ENCODE assay signal across 30 cellular contexts in genomic region chr6:35519313-35520015, GRCh38. TPM values are rescaled to one million over a fixed set of nuclear protein-coding genes. Genes with fewer than 3 reads are reported as not detected.
"Had no signal": no experiment of that assay in that cellular context is flagged by ENCODE, and none has a peak within 500 bp of the region (broad histone marks: within the 10 kb centered on the region; RNA-seq: fewer than 3 reads in every experiment).

No MANE protein-coding gene starts in this region.

- H3K27me3 Mint-ChIP-seq: activated naive CD4-positive, alpha-beta T cell treated with anti-CD3 and anti-CD28 coated beads, Interleukin-2, amount 50 U/mL, for 24 hours had no signal

- FAIRE-seq: endothelial cell of umbilical vein had no signal

- H3K27ac Mint-ChIP-seq: activated CD8-positive, alpha-beta T cell treated with anti-CD3 and anti-CD28 coated beads, Interleukin-2, amount 10 ng/mL, durations not matched to agents 7 days and 5 days; activated naive CD4-positive, alpha-beta T cell treated with anti-CD3 and anti-CD28 coated beads, Interleukin-2, amount 50 U/mL, for 24 hours; activated T-helper 1 cell treated with anti-CD3 and anti-CD28 coated beads, Interleukin-12 subunit alpha, Interleukin-12 subunit beta, Interleukin-2, Interleukin-4 antibody, amounts not matched to agents 30 ng/mL and 10 ng/mL and 1 ng/mL, durations not matched to agents 14 hours and 24 hours and 36 hours; effector memory CD8-positive, alpha-beta T cell; natural killer cell; stimulated activated memory B cell treated with anti-CD40 and anti-IgM and Interleukin-4, amounts not matched to agents 10 μg/mL and 1 μg/mL and 100 μg/mL, for 72 hours had no signal

- H3K4me1 Mint-ChIP-seq: stimulated activated memory B cell treated with anti-CD40 and anti-IgM and Interleukin-4, amounts not matched to agents 10 μg/mL and 1 μg/mL and 100 μg/mL, for 72 hours had no signal

- H3K36me3 Mint-ChIP-seq: activated naive CD4-positive, alpha-beta T cell treated with anti-CD3 and anti-CD28 coated beads, Interleukin-2, amount 50 U/mL, for 24 hours; natural killer cell; stimulated activated memory B cell treated with anti-CD40 and anti-IgM and Interleukin-4, amounts not matched to agents 10 μg/mL and 1 μg/mL and 100 μg/mL, for 72 hours had no signal

- H3K9me3 Mint-ChIP-seq: activated naive CD4-positive, alpha-beta T cell treated with anti-CD3 and anti-CD28 coated beads, Interleukin-2, amount 50 U/mL, for 24 hours; activated T-helper 1 cell treated with anti-CD3 and anti-CD28 coated beads, Interleukin-12 subunit alpha, Interleukin-12 subunit beta, Interleukin-2, Interleukin-4 antibody, amounts not matched to agents 30 ng/mL and 10 ng/mL and 1 ng/mL, durations not matched to agents 14 hours and 24 hours and 36 hours; effector memory CD8-positive, alpha-beta T cell; natural killer cell; stimulated activated memory B cell treated with anti-CD40 and anti-IgM and Interleukin-4, amounts not matched to agents 10 μg/mL and 1 μg/mL and 100 μg/mL, for 72 hours had no signal

- H3K9me3 ChIP-seq: body of pancreas, esophagus squamous epithelium, gastroesophageal sphincter, left ventricle myocardium inferior, neutrophil, ovary, prostate gland, testis, upper lobe of right lung had no signal

- H3K4me3 ChIP-seq: body of pancreas, esophagus squamous epithelium, gastroesophageal sphincter, left ventricle myocardium inferior, ovary, prostate gland, skin epidermis, testis, upper lobe of right lung had no signal

- ATAC-seq: activated CD8-positive, alpha-beta T cell treated with anti-CD3 and anti-CD28 coated beads, Interleukin-2, amount 10 ng/mL, durations not matched to agents 7 days and 5 days; body of pancreas; effector memory CD8-positive, alpha-beta T cell; gastroesophageal sphincter; natural killer cell; stimulated activated memory B cell treated with anti-CD40 and anti-IgM and Interleukin-4, amounts not matched to agents 10 μg/mL and 1 μg/mL and 100 μg/mL, for 72 hours; upper lobe of right lung had no signal

- H3K27ac ChIP-seq: body of pancreas, esophagus squamous epithelium, gastroesophageal sphincter, left ventricle myocardium inferior, neutrophil, ovary, prostate gland, skin epidermis, testis, upper lobe of right lung had no signal

- DNase-seq: activated CD4-positive, alpha-beta T cell treated with anti-CD3 and anti-CD28 coated beads for 1 hour; activated CD4-positive, alpha-beta T cell treated with anti-CD3 and anti-CD28 coated beads, Interleukin-2, amount 50 U/mL, for 1 hour; activated CD8-positive, alpha-beta T cell treated with anti-CD3 and anti-CD28 coated beads, Interleukin-2, amount 10 ng/mL, durations not matched to agents 7 days and 5 days; activated gamma-delta T cell; anterior cingulate cortex; body of pancreas; caudate nucleus; effector memory CD8-positive, alpha-beta T cell; esophagus squamous epithelium; head of caudate nucleus; hypothalamus; left ventricle myocardium inferior; midbrain; natural killer cell; ovary; stimulated activated CD4-positive, alpha-beta T cell treated with anti-CD3 and anti-CD28 coated beads, Interleukin-1b, Interleukin-23, amount 100 ng/mL, for 48 hours; T-helper 1 cell; T-helper 9 cell; testis; upper lobe of right lung had no signal

- H3K4me3 Mint-ChIP-seq: activated CD8-positive, alpha-beta T cell treated with anti-CD3 and anti-CD28 coated beads, Interleukin-2, amount 10 ng/mL, durations not matched to agents 7 days and 5 days; activated naive CD4-positive, alpha-beta T cell treated with anti-CD3 and anti-CD28 coated beads, Interleukin-2, amount 50 U/mL, for 24 hours; activated T-helper 1 cell treated with anti-CD3 and anti-CD28 coated beads, Interleukin-12 subunit alpha, Interleukin-12 subunit beta, Interleukin-2, Interleukin-4 antibody, amounts not matched to agents 30 ng/mL and 10 ng/mL and 1 ng/mL, durations not matched to agents 14 hours and 24 hours and 36 hours; effector memory CD8-positive, alpha-beta T cell; natural killer cell; stimulated activated memory B cell treated with anti-CD40 and anti-IgM and Interleukin-4, amounts not matched to agents 10 μg/mL and 1 μg/mL and 100 μg/mL, for 72 hours had no signal

- H3K36me3 ChIP-seq: esophagus squamous epithelium, gastroesophageal sphincter, left ventricle myocardium inferior, neutrophil, ovary, prostate gland, upper lobe of right lung had no signal

- H3K27me3 ChIP-seq: body of pancreas, gastroesophageal sphincter, ovary, testis, upper lobe of right lung had no signal

- H3K4me1 ChIP-seq: left ventricle myocardium inferior, prostate gland, testis, upper lobe of right lung had no signal

RNA-seq across cellular contexts. Expression of gene TULP1, which starts 6.8 kb away (rescaled TPM):
- total RNA-seq: activated CD8-positive, alpha-beta T cell treated with anti-CD3 and anti-CD28 coated beads, Interleukin-2, amount 10 ng/mL, durations not matched to agents 7 days and 5 days; activated T-helper 1 cell treated with anti-CD3 and anti-CD28 coated beads, Interleukin-12 subunit alpha, Interleukin-12 subunit beta, Interleukin-2, Interleukin-4 antibody, amounts not matched to agents 30 ng/mL and 10 ng/mL and 1 ng/mL, durations not matched to agents 14 hours and 24 hours and 36 hours; body of pancreas; dermis microvascular lymphatic vessel endothelial cell; endothelial cell of umbilical vein; esophagus squamous epithelium; left ventricle myocardium inferior; lung microvascular endothelial cell; natural killer cell; upper lobe of right lung had no signal
- polyA plus RNA-seq: endothelial cell of umbilical vein had no signal
